In the genomic region with DNA sequence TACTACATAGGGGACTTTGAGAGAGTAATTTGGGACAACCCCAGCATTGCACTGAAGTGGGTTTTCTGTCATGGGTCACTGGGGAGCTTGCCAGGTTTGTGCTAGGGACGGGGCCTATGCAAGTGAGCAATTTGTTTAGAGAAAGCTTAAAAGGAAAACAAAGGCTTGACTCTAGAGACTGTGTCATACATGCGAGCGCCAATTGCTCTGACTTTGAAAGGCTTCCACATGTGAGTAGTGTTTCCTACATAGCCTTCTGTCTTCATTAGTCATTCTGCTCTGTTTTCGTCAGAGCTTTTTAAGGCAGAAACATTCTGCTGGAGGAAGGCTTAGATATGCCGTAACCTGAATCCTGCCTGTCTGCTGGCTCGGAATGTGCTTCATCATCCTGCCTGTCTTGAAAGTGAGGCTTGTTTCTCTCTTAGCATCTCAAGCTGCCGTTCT, we compare ENCODE assay signal across 8 cellular contexts. TPM values are rescaled to one million over a fixed set of nuclear protein-coding genes. Genes with fewer than 3 reads are reported as not detected.
A peak's percentile ranks its signal among the peaks of the same experiment; 100 is the strongest.
DNase-seq lines count a peak whose midpoint lies in the region; ATAC-seq and TF ChIP-seq lines count a peak whose summit lies in the region.

No MANE protein-coding gene starts in this region.

- peaks cover 26% of the 10 kb centered on the region for H3K36me3 Mint-ChIP-seq in neural crest cell (ENCODE audit: low read depth)

- no peak overlapping the region for H3K4me3 ChIP-seq in AG10803 (ENCODE audit: low read length)

- TF ChIP-seq CTCF in AG10803 (conservative IDR thresholded peaks at IDR 0.05; ENCODE audit: low read length): no peak
- TF ChIP-seq CTCF in neural crest cell (conservative IDR thresholded peaks at IDR 0.05): no peak

- peak overlapping the region; percentile 92 for H3K27ac Mint-ChIP-seq in neural crest cell (ENCODE audit: unreplicated experiment)

- no peaks in the 10 kb centered on the region for H3K27me3 Mint-ChIP-seq in neural crest cell (ENCODE audit: low read depth)

- no peak for ATAC-seq in GM18867 (IDR thresholded peaks at IDR 0.05; ENCODE audit: unreplicated experiment)

- no peaks in the 10 kb centered on the region for H3K9me3 Mint-ChIP-seq in neural crest cell

- peaks cover 28% of the 10 kb centered on the region for H3K4me1 Mint-ChIP-seq in neural crest cell

- H3K4me3 Mint-ChIP-seq in neural crest cell: no peak overlapping the region

- DNase-seq in AG10803 (ENCODE audit: low read depth) (peak; percentile 94), NCI-H226 (peak; percentile 94), epidermal melanocyte (ENCODE audit: insufficient read length, low spot score) (peak; percentile 40), neural crest cell (ENCODE audit: low read depth, low spot score) (no peak), T-helper 9 cell (no peak), NCI-H1930 (lab: John Stamatoyannopoulos, UW) (no peak), NCI-H1048 (lab: John Stamatoyannopoulos, UW) (no peak)

RNA-seq across cellular contexts. Expression of gene TRIM45, which starts 28.4 kb away (rescaled TPM):
- 13.3 and 16.6 TPM in 2 replicates for total RNA-seq in neural crest cell

RNA-seq across cellular contexts. Expression of gene TTF2, which starts 33.0 kb away (rescaled TPM):
- 66.7 and 69.8 TPM in 2 replicates for total RNA-seq in neural crest cell

Comparison
In these comparisons a context has a peak if more than half of its experiments do, and no peak if none do; other contexts are left out.
1. DNase-seq: peak in AG10803 (single experiment), NCI-H226 (single experiment) and epidermal melanocyte (single experiment); none in neural crest cell (single experiment), T-helper 9 cell (single experiment), NCI-H1930 (0 of 2) and NCI-H1048 (single experiment).